In the genomic region with DNA sequence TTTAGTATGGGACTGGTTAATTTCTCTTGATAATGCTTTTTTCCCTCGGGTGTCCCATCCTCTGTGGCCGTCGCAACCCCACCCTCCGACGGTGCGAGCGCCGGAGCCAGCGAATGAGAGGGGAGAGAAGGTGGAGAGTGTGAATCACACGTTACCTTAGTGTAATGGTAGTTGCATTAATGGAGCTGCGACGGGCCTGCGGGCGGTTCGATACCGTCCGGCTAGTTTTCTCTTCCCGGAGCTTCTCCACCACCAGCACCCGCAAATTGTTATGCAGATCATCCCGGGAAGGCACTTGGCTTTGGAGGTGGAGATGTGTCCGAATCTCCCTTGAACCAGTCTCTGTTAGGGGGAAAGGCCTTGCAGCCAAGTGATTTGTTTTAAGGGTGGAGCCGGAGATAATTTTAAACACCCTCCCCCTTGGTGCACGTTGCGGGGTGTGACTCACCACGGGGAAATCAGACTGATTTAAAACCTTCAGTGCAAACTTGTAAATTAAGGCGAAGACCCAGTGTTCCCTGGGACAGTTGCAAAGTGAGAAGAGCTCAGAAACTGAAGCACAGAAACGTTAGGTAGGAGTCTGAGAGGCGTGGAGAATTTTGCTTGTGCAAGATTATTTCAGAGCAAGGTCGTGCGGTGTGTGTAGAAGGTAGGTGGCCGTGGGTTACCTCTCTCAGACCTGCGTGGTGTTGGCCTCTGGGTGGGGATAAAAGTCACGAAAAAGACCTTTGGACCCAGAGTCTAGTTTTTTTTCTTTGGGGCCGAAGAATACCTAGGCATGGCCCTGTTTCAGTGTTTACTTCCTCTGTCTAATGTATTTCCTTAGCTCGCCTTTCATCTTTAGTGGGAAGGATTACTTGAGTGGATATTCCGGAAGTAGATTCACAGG, we compare ENCODE assay signal across 8 cellular contexts. TPM values are rescaled to one million over a fixed set of nuclear protein-coding genes. Genes with fewer than 3 reads are reported as not detected.
A peak's percentile ranks its signal among the peaks of the same experiment; 100 is the strongest.
DNase-seq lines count a peak whose midpoint lies in the region; ATAC-seq and TF ChIP-seq lines count a peak whose summit lies in the region.

No MANE protein-coding gene starts in this region.

- H3K27ac Mint-ChIP-seq in activated T-helper 1 cell treated with anti-CD3 and anti-CD28 coated beads, Interleukin-12 subunit alpha, Interleukin-12 subunit beta, Interleukin-2, Interleukin-4 antibody, amounts not matched to agents 30 ng/mL and 10 ng/mL and 1 ng/mL, durations not matched to agents 14 hours and 24 hours and 36 hours = peak overlapping the region; percentile 97

- H3K14ac ChIP-seq in neuronal stem cell (ENCODE audit: low read length) = no peak overlapping the region

- no peaks in the 10 kb centered on the region for H3K27me3 Mint-ChIP-seq in activated T-helper 1 cell treated with anti-CD3 and anti-CD28 coated beads, Interleukin-12 subunit alpha, Interleukin-12 subunit beta, Interleukin-2, Interleukin-4 antibody, amounts not matched to agents 30 ng/mL and 10 ng/mL and 1 ng/mL, durations not matched to agents 14 hours and 24 hours and 36 hours (ENCODE audit: insufficient read depth)

- TF ChIP-seq CTCF in AG09309 (IDR thresholded peaks at IDR 0.05; ENCODE audit: control insufficient read depth, insufficient read depth, low read depth, low read length, missing control alignments) (no peak), Peyer's patch (IDR thresholded peaks at IDR 0.05) (peak in 1 of 6 experiments; percentile 13), fibroblast of the aortic adventitia (IDR thresholded peaks at IDR 0.05; ENCODE audit: insufficient read depth, low read length) (no peak)

- H2BK12ac ChIP-seq in neuronal stem cell (ENCODE audit: low read length) = no peak overlapping the region

- H3K18ac ChIP-seq in neuronal stem cell (ENCODE audit: low read length) = peak overlapping the region; percentile 100

- H3K9me3 ChIP-seq in Peyer's patch = no peaks in the 10 kb centered on the region
- H3K9me3 ChIP-seq in neuronal stem cell (replicated peaks in 1 of 2; ENCODE audit: control insufficient read depth in 2 of 2, insufficient read depth in 1 of 2, low read depth in 1 of 2, low read length in 2 of 2) = no peaks in the 10 kb centered on the region

- H2BK15ac ChIP-seq in neuronal stem cell (ENCODE audit: low read length) = no peak overlapping the region

- H3K27me3 ChIP-seq in Peyer's patch (no peaks in the 10 kb centered on the region), neuronal stem cell (ENCODE audit: control insufficient read depth in 3 of 3, insufficient read depth in 3 of 3, low read depth in 1 of 3, low read length in 3 of 3) (peaks cover 0 to 5% (median 0%) of the 10 kb centered on the region in 3 experiments)

- H3K4me2 ChIP-seq in neuronal stem cell (ENCODE audit: insufficient read depth, low read length, poor library complexity, severe bottlenecking) = peak overlapping the region; percentile 89

- H3K9ac ChIP-seq in neuronal stem cell (ENCODE audit: low read depth, low read length, poor library complexity) = no peak overlapping the region

- no peak overlapping the region for H4K8ac ChIP-seq in neuronal stem cell (ENCODE audit: low read depth, low read length)

- ATAC-seq in GM19025 (IDR thresholded peaks at IDR 0.05; ENCODE audit: low read depth, unreplicated experiment) (peak; percentile 21), HG03175 (IDR thresholded peaks at IDR 0.05; ENCODE audit: unreplicated experiment) (peak; percentile 37)

- no CpG with 5 or more reads among the region's 36 CpGs for WGBS in neuronal stem cell (ENCODE audit: extremely low coverage in 2 of 2, insufficient read length in 2 of 2, insufficient replicate concordance in 1 of 2), 2 donors

- H3K4me3 ChIP-seq in AG09309 (ENCODE audit: control insufficient read depth, low read depth, low read length) (peak overlapping the region; percentile 96), Peyer's patch (peak overlapping the region; percentile 79 to 95 (median 90)), fibroblast of the aortic adventitia (ENCODE audit: low read depth, low read length) (peak overlapping the region; percentile 93), neuronal stem cell (ENCODE audit: low read length in 2 of 2) (peak overlapping the region; percentile 67 to 91)

- peaks cover 55% of the 10 kb centered on the region for H3K4me1 Mint-ChIP-seq in activated T-helper 1 cell treated with anti-CD3 and anti-CD28 coated beads, Interleukin-12 subunit alpha, Interleukin-12 subunit beta, Interleukin-2, Interleukin-4 antibody, amounts not matched to agents 30 ng/mL and 10 ng/mL and 1 ng/mL, durations not matched to agents 14 hours and 24 hours and 36 hours (ENCODE audit: low read depth)

- peak overlapping the region; percentile 89 for H3K4me3 Mint-ChIP-seq in activated T-helper 1 cell treated with anti-CD3 and anti-CD28 coated beads, Interleukin-12 subunit alpha, Interleukin-12 subunit beta, Interleukin-2, Interleukin-4 antibody, amounts not matched to agents 30 ng/mL and 10 ng/mL and 1 ng/mL, durations not matched to agents 14 hours and 24 hours and 36 hours

- no peak overlapping the region for H4K91ac ChIP-seq in neuronal stem cell (ENCODE audit: low read depth, low read length, poor library complexity)

- H3K23ac ChIP-seq in neuronal stem cell (ENCODE audit: low read depth, low read length, poor library complexity) = peak overlapping the region; percentile 99

- H3K27ac ChIP-seq in Peyer's patch (peak overlapping the region; percentile 95 to 98 (median 96)), neuronal stem cell (replicated peaks; ENCODE audit: low read length) (no peak overlapping the region), temporal lobe (ENCODE audit: low read depth, low read length) (peak overlapping the region; percentile 80)

- intact Hi-C loops in activated T-helper 1 cell treated with anti-CD3 and anti-CD28 coated beads, Interleukin-12 subunit alpha, Interleukin-12 subunit beta, Interleukin-2, Interleukin-4 antibody, amounts not matched to agents 30 ng/mL and 10 ng/mL and 1 ng/mL, durations not matched to agents 14 hours and 24 hours and 36 hours (cut with micrococcal nuclease) = loop anchor here (1.0 to 10.0 kb wide), 14 partner anchors 21 to 1657 kb away; partner anchors contain the start of genes HERC3, HERC5, HERC6 and KLHL8

- H3K36me3 ChIP-seq in Peyer's patch (no peaks in the 10 kb centered on the region), neuronal stem cell (replicated peaks in 1 of 2; ENCODE audit: control insufficient read depth in 2 of 2, insufficient read depth in 2 of 2, low read length in 2 of 2) (no peaks in the 10 kb centered on the region)

- peak overlapping the region; percentile 92 for H2AK5ac ChIP-seq in neuronal stem cell (ENCODE audit: low read depth, low read length)

- no peak overlapping the region for H3K4ac ChIP-seq in neuronal stem cell (ENCODE audit: low read length)

- H3K79me1 ChIP-seq in neuronal stem cell (ENCODE audit: low read depth, low read length) = peaks cover 1% of the 10 kb centered on the region

- H2BK5ac ChIP-seq in neuronal stem cell (ENCODE audit: low read length) = peak overlapping the region; percentile 94

- TF ChIP-seq POLR2A in Peyer's patch (IDR thresholded peaks at IDR 0.05) = peak in 1 of 2 donors; percentile 41

- H3K36me3 Mint-ChIP-seq in activated T-helper 1 cell treated with anti-CD3 and anti-CD28 coated beads, Interleukin-12 subunit alpha, Interleukin-12 subunit beta, Interleukin-2, Interleukin-4 antibody, amounts not matched to agents 30 ng/mL and 10 ng/mL and 1 ng/mL, durations not matched to agents 14 hours and 24 hours and 36 hours (ENCODE audit: low read depth) = peaks cover 1% of the 10 kb centered on the region

- H3K4me1 ChIP-seq in Peyer's patch = peaks cover 8 to 37% (median 21%) of the 10 kb centered on the region in 4 donors
- peaks cover 0 to 1% of the 10 kb centered on the region in 2 donors for H3K4me1 ChIP-seq in neuronal stem cell (ENCODE audit: control insufficient read depth in 2 of 2, insufficient read depth in 1 of 2, low read depth in 1 of 2, low read length in 2 of 2)

- H2BK120ac ChIP-seq in neuronal stem cell (ENCODE audit: low read depth, low read length) = no peak overlapping the region

- H3K9me3 Mint-ChIP-seq in activated T-helper 1 cell treated with anti-CD3 and anti-CD28 coated beads, Interleukin-12 subunit alpha, Interleukin-12 subunit beta, Interleukin-2, Interleukin-4 antibody, amounts not matched to agents 30 ng/mL and 10 ng/mL and 1 ng/mL, durations not matched to agents 14 hours and 24 hours and 36 hours = no peaks in the 10 kb centered on the region

- peak overlapping the region; percentile 97 for H2AFZ ChIP-seq in neuronal stem cell (ENCODE audit: low read length)

- DNase-seq in AG09309 (ENCODE audit: low read depth) (no peak), Peyer's patch (peak; percentile 75 to 91 (median 82)), fibroblast of the aortic adventitia (ENCODE audit: low read depth) (peak; percentile 78), neuronal stem cell (ENCODE audit: low spot score) (peak; percentile 17)
- peak; percentile 72 for DNase-seq in activated T-helper 1 cell treated with anti-CD3 and anti-CD28 coated beads, Interleukin-12 subunit alpha, Interleukin-12 subunit beta, Interleukin-2, Interleukin-4 antibody, amounts not matched to agents 30 ng/mL and 10 ng/mL and 1 ng/mL, durations not matched to agents 14 hours and 24 hours and 36 hours (ENCODE audit: low spot score)

RNA-seq across cellular contexts. Expression of gene AFF1, which starts 1.3 kb away (rescaled TPM):
- 100 to 1,000 TPM in 3 of 4 donors, 10 to 100 TPM in 1; 72.5 to 128 (median 108) TPM for total RNA-seq in Peyer's patch
- 44.7 and 47.0 TPM in 2 replicates for total RNA-seq in activated T-helper 1 cell treated with anti-CD3 and anti-CD28 coated beads, Interleukin-12 subunit alpha, Interleukin-12 subunit beta, Interleukin-2, Interleukin-4 antibody, amounts not matched to agents 30 ng/mL and 10 ng/mL and 1 ng/mL, durations not matched to agents 14 hours and 24 hours and 36 hours
- 21.9 and 41.9 TPM in 2 replicates for total RNA-seq in fibroblast of the aortic adventitia (ENCODE audit: low replicate concordance)
- 21.2 TPM for polyA plus RNA-seq in neuronal stem cell (2013, experiment 1 of 2)
- polyA plus RNA-seq in neuronal stem cell (2013, experiment 2 of 2) = 23.7 TPM
- 5.7 TPM for total RNA-seq in temporal lobe

RNA-seq across cellular contexts. Expression of gene C4orf36, which starts 43.9 kb away (rescaled TPM):
- 1 to 10 TPM in 2 of 4 donors, not detected in 2; 1.7 to 6.6 TPM for total RNA-seq in Peyer's patch
- not detected in 2 replicates for total RNA-seq in activated T-helper 1 cell treated with anti-CD3 and anti-CD28 coated beads, Interleukin-12 subunit alpha, Interleukin-12 subunit beta, Interleukin-2, Interleukin-4 antibody, amounts not matched to agents 30 ng/mL and 10 ng/mL and 1 ng/mL, durations not matched to agents 14 hours and 24 hours and 36 hours
- 0.81 TPM in 1 of 2 replicates, not detected in the other for total RNA-seq in fibroblast of the aortic adventitia (ENCODE audit: low replicate concordance)
- polyA plus RNA-seq in neuronal stem cell (2013, experiment 1 of 2) = 1.6 TPM
- 2.2 TPM for polyA plus RNA-seq in neuronal stem cell (2013, experiment 2 of 2)
- 2.2 TPM for total RNA-seq in temporal lobe
